ENCODE assay signal across 15 cellular contexts in genomic region chr3:30456263-30456662, GRCh38.
DNase-seq lines count a peak whose midpoint lies in the region; ATAC-seq and TF ChIP-seq lines count a peak whose summit lies in the region.
"Had no signal": no experiment of that assay in that cellular context is flagged by ENCODE, and none has a peak within 500 bp of the region (broad histone marks: within the 10 kb centered on the region; RNA-seq: fewer than 3 reads in every experiment).

No MANE protein-coding gene starts in this region.

- 78 to 89% methylated on average over 2 of the region's 2 CpGs for WGBS in sigmoid colon, 2 donors
- 88 to 89% methylated on average over 2 of the region's 2 CpGs for WGBS in transverse colon (ENCODE audit: low coverage in 1 of 2), 2 donors
- WGBS in endodermal cell (ENCODE audit: insufficient coverage in 1 of 2, insufficient read length in 1 of 2), 2 experiments, result 91 to 100% methylated on average over 1 to 2 of the region's 2 CpGs

- H3K27ac ChIP-seq in ascending aorta, result peak overlapping the region; percentile 44 to 69
- peak overlapping the region; percentile 66 to 81 (median 78) for H3K27ac ChIP-seq in sigmoid colon
- peak overlapping the region; percentile 14 to 81 (median 64) for H3K27ac ChIP-seq in transverse colon
- no peak overlapping the region for H3K27ac ChIP-seq in endodermal cell (ENCODE audit: low read depth, low read length)

- H3K9me3 Mint-ChIP-seq in endodermal cell, result peaks cover 9% of the 10 kb centered on the region

- no peak overlapping the region for H3K27ac Mint-ChIP-seq in endodermal cell

- H3K27me3 Mint-ChIP-seq in endodermal cell (ENCODE audit: insufficient read depth), result no peaks in the 10 kb centered on the region

- no peak overlapping the region for H3K4me3 Mint-ChIP-seq in endodermal cell

- H3K4me1 Mint-ChIP-seq in endodermal cell, result no peaks in the 10 kb centered on the region

- H3K36me3 Mint-ChIP-seq in endodermal cell (ENCODE audit: low read depth), result no peaks in the 10 kb centered on the region

- H3K4me1 ChIP-seq in ascending aorta, result peaks cover 3 to 12% of the 10 kb centered on the region in 2 donors
- H3K4me1 ChIP-seq in sigmoid colon, result peaks cover 0 to 64% (median 42%) of the 10 kb centered on the region in 4 donors
- peaks cover 0 to 4% (median 0%) of the 10 kb centered on the region in 4 donors for H3K4me1 ChIP-seq in transverse colon
- no peaks in the 10 kb centered on the region for H3K4me1 ChIP-seq in endodermal cell (ENCODE audit: control insufficient read depth, insufficient read depth, low read length)
- H3K4me1 ChIP-seq: Peyer's patch had no signal

- no peaks in the 10 kb centered on the region for H3K36me3 ChIP-seq in ascending aorta
- no peaks in the 10 kb centered on the region for H3K36me3 ChIP-seq in sigmoid colon
- H3K36me3 ChIP-seq in transverse colon, result no peaks in the 10 kb centered on the region
- no peaks in the 10 kb centered on the region for H3K36me3 ChIP-seq in endodermal cell (ENCODE audit: control insufficient read depth, insufficient read depth, low read length)
- H3K36me3 ChIP-seq: Peyer's patch had no signal

- peaks cover 0 to 7% of the 10 kb centered on the region in 2 donors for H3K9me3 ChIP-seq in ascending aorta
- H3K9me3 ChIP-seq in sigmoid colon, result peaks cover 0 to 3% (median 0%) of the 10 kb centered on the region in 4 donors
- peaks cover 0 to 4% of the 10 kb centered on the region in 2 donors for H3K9me3 ChIP-seq in transverse colon
- peaks cover 5% of the 10 kb centered on the region for H3K9me3 ChIP-seq in endodermal cell (ENCODE audit: control insufficient read depth, low read length)
- H3K9me3 ChIP-seq: Peyer's patch had no signal

- no peak for TF ChIP-seq CTCF in ascending aorta (IDR thresholded peaks at IDR 0.05)
- TF ChIP-seq CTCF in sigmoid colon (IDR thresholded peaks at IDR 0.05), result no peak
- no peak for TF ChIP-seq CTCF in transverse colon (IDR thresholded peaks at IDR 0.05)
- TF ChIP-seq CTCF in endodermal cell (conservative IDR thresholded peaks at IDR 0.05), result no peak
- TF ChIP-seq CTCF in GM13976 (IDR thresholded peaks at IDR 0.05; ENCODE audit: borderline replicate concordance, control extremely low read depth, extremely low read depth, insufficient read depth, missing control alignments), result no peak

- no peak overlapping the region for H3K4me3 ChIP-seq in Jurkat, Clone E6-1 (ENCODE audit: low read length)
- H3K4me3 ChIP-seq in ascending aorta (no peak overlapping the region), sigmoid colon (no peak overlapping the region), transverse colon (no peak overlapping the region), endodermal cell (ENCODE audit: low read length) (no peak overlapping the region)
- H3K4me3 ChIP-seq: Peyer's patch had no signal

- in situ Hi-C loops in transverse colon (cut with MboI; ENCODE audit: low pct_ligation_motif_present in 1 of 4, low pct_unique_long_range_greater_than_20kb in 1 of 4, low sequenced_read_pairs in 3 of 4) (no loop called here), GM13976 (cut with MboI; ENCODE audit: low sequenced_read_pairs, unreplicated experiment) (no loop called here)

- peak; percentile 11 for DNase-seq in Jurkat, Clone E6-1 (ENCODE audit: low read depth, low spot score)
- DNase-seq in ascending aorta (ENCODE audit: low spot score in 2 of 2) (no peak), sigmoid colon (no peak), transverse colon (no peak), endodermal cell (no peak), GM13976 (ENCODE audit: low spot score) (no peak), left lobe of liver (ENCODE audit: low spot score) (no peak)
- DNase-seq: C1 segment of cervical spinal cord, DMS153, NCI-H1930, NCI-H2171, NCI-H510A, NCI-H82, SHP77 had no signal

- H3K9ac ChIP-seq in endodermal cell (ENCODE audit: extremely low read depth, low read length, poor library complexity, severe bottlenecking), result no peak overlapping the region

- H3K27me3 ChIP-seq in ascending aorta (no peaks in the 10 kb centered on the region), sigmoid colon (no peaks in the 10 kb centered on the region), transverse colon (no peaks in the 10 kb centered on the region), endodermal cell (ENCODE audit: control insufficient read depth, insufficient read depth, low read length, poor library complexity, severe bottlenecking) (no peaks in the 10 kb centered on the region)
- H3K27me3 ChIP-seq: Peyer's patch had no signal

- intact Hi-C loops in ascending aorta (cut with DNase I), result loop anchor here (2.0 kb wide), 1 partner anchor 41 kb away; no protein-coding TSS in a partner anchor
- intact Hi-C loops in sigmoid colon (cut with DNase I), result no loop called here
- intact Hi-C loops in transverse colon (cut with DNase I; ENCODE audit: low total_unique reads), result no loop called here

- no peak for TF ChIP-seq POLR2A in sigmoid colon (IDR thresholded peaks at IDR 0.05)
- no peak for TF ChIP-seq POLR2A in transverse colon (IDR thresholded peaks at IDR 0.05)

- TF ChIP-seq EP300 in sigmoid colon (IDR thresholded peaks at IDR 0.05), result no peak
- TF ChIP-seq EP300 in transverse colon (IDR thresholded peaks at IDR 0.05; ENCODE audit: low read depth), result no peak

- ATAC-seq in left lobe of liver, result no peak
